26 cellular contexts compared by ENCODE assay signal in genomic region chr19:29420482-29421185, GRCh38.
"Had no signal": no experiment of that assay in that cellular context is flagged by ENCODE, and none has a peak within 500 bp of the region (broad histone marks: within the 10 kb centered on the region; RNA-seq: fewer than 3 reads in every experiment).

No MANE protein-coding gene starts in this region.

- H3K9me3 ChIP-seq: left lung, lower lobe of right lung, ovary, right atrium auricular region, right lobe of liver, testis, thyroid gland, transverse colon, upper lobe of left lung, vagina had no signal

- DNase-seq: hypothalamus; immature natural killer cell; kidney; left colon; lower lobe of right lung; mammary epithelial cell; mesenchymal stem cell; naive thymus-derived CD8-positive, alpha-beta T cell; ovary; right lobe of liver; stimulated activated CD4-positive, alpha-beta T cell treated with anti-CD3 and anti-CD28 coated beads, Interleukin-12 subunit alpha, Interleukin-12 subunit beta, amount 100 ng/mL, for 4 hours; stimulated activated CD4-positive, alpha-beta T cell treated with anti-CD3 and anti-CD28 coated beads, Interleukin-15, amount 100 ng/mL, for 24 hours; stimulated activated CD4-positive, alpha-beta T cell treated with anti-CD3 and anti-CD28 coated beads, Interleukin-2, amount 100 ng/mL, for 24 hours; stimulated activated CD4-positive, alpha-beta T cell treated with anti-CD3 and anti-CD28 coated beads, Interleukin-4, amount 100 ng/mL, for 24 hours; stimulated activated naive B cell treated with anti-CD40 and anti-IgM and Interleukin-4, amounts not matched to agents 10 μg/mL and 1 μg/mL and 100 μg/mL, for 72 hours; stimulated activated naive CD8-positive, alpha-beta T cell treated with anti-CD3 and anti-CD28 coated beads, Interleukin-15, Interleukin-2, amounts not matched to agents 100 U/mL and 50 U/mL, for 24 hours; stomach; testis; thyroid gland; transverse colon had no signal

- H3K4me2 ChIP-seq: neural progenitor cell had no signal

- H2AFZ ChIP-seq: neural progenitor cell had no signal

- H3K4me1 ChIP-seq: left lung, lower lobe of right lung, neural progenitor cell, right atrium auricular region, right lobe of liver, stomach, testis, thyroid gland, transverse colon, upper lobe of left lung, vagina had no signal

- H3K27me3 ChIP-seq: neural progenitor cell, ovary, right atrium auricular region, right lobe of liver, testis, thyroid gland, transverse colon, upper lobe of left lung, vagina had no signal

- H3K36me3 ChIP-seq: left lung, lower lobe of right lung, neural progenitor cell, ovary, right atrium auricular region, right lobe of liver, stomach, thyroid gland, transverse colon, upper lobe of left lung, vagina had no signal

- H3K4me3 ChIP-seq: left lung, lower lobe of right lung, neural progenitor cell, ovary, right atrium auricular region, right lobe of liver, stomach, testis, thyroid gland, transverse colon, upper lobe of left lung, vagina had no signal

- H3K27ac ChIP-seq: left lung, lower lobe of right lung, neural progenitor cell, ovary, right atrium auricular region, right lobe of liver, stomach, testis, thyroid gland, transverse colon, upper lobe of left lung, vagina had no signal

- ATAC-seq: left colon; left lung; lower lobe of right lung; naive thymus-derived CD8-positive, alpha-beta T cell; right lobe of liver; stimulated activated naive B cell treated with anti-CD40 and anti-IgM and Interleukin-4, amounts not matched to agents 10 μg/mL and 1 μg/mL and 100 μg/mL, for 72 hours; stimulated activated naive CD8-positive, alpha-beta T cell treated with anti-CD3 and anti-CD28 coated beads, Interleukin-15, Interleukin-2, amounts not matched to agents 100 U/mL and 50 U/mL, for 24 hours had no signal

- FAIRE-seq: islet of Langerhans, kidney had no signal

- H3K9ac ChIP-seq: neural progenitor cell had no signal
